In the genomic region with DNA sequence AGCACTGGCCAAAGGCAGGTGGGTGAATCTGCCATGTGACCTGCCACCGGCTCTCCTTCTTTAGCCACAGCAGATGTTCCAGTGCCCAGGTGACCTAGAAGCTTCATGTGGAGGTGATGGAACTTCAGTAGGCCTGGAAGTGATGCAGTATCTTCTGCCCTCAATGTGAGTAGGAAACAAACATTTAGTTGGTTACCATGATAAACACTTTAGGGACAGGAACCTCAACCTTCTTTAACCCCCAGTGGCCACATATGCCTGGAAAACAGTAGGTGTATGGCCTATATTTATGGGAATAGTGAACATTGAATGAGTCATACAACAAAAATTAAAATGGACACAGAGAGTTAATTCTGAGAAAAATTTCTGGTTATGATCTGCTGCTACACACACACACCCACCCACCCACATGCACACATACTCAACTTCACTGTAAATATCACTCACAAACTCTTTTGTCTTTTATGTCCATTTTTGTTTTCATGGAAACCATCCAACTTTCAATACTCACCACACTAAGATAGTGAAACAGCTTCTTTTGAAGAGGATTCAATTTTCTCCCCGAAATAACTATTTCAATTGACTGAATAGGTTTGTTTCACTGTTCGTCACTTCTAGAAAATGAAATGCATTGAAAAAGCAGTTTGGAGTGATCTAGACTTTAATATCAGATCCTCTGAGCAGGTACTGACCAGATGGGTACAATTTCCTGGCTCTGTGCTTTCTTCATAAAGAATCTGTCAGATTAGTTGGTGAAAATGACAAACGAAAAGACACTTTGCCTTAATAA, we compare ENCODE assay signal across 9 cellular contexts.
DNase-seq lines count a peak whose midpoint lies in the region; ATAC-seq and TF ChIP-seq lines count a peak whose summit lies in the region.
"Had no signal": no experiment of that assay in that cellular context is flagged by ENCODE, and none has a peak within 500 bp of the region (broad histone marks: within the 10 kb centered on the region; RNA-seq: fewer than 3 reads in every experiment).

No MANE protein-coding gene starts in this region.

- CTCF ChIA-PET in SK-N-SH (lab: Yijun Ruan, JAX), result no interaction called here
- CTCF ChIA-PET in CD4-positive, alpha-beta T cell (lab: Charles Lee), result no interaction called here

- H3K79me2 ChIP-seq in SK-N-SH (ENCODE audit: insufficient read depth), result peaks cover 37% of the 10 kb centered on the region

- no peak for TF ChIP-seq EP300 in SK-N-SH (IDR thresholded peaks at IDR 0.05; ENCODE audit: borderline replicate concordance in 1 of 2, low read depth in 1 of 2, low read length in 1 of 2)

- H4K20me1 ChIP-seq in SK-N-SH (ENCODE audit: insufficient read depth), result no peaks in the 10 kb centered on the region

- H3K9me2 ChIP-seq in SK-N-SH, result no peaks in the 10 kb centered on the region

- no peaks in the 10 kb centered on the region for H3K36me3 ChIP-seq in SK-N-SH (replicated peaks in 1 of 2; ENCODE audit: control insufficient read depth in 1 of 2, insufficient read depth in 2 of 2, low read length in 1 of 2)

- no peaks in the 10 kb centered on the region for H3K36me3 Mint-ChIP-seq in CD4-positive, alpha-beta T cell (ENCODE audit: low read depth)
- no peaks in the 10 kb centered on the region for H3K36me3 Mint-ChIP-seq in naive thymus-derived CD8-positive, alpha-beta T cell

- TF ChIP-seq RAD21 in SK-N-SH (IDR thresholded peaks at IDR 0.05; ENCODE audit: low read length), result no peak

- H3K4me3 Mint-ChIP-seq in CD4-positive, alpha-beta T cell, result no peak overlapping the region
- no peak overlapping the region for H3K4me3 Mint-ChIP-seq in naive thymus-derived CD8-positive, alpha-beta T cell

- H3K9ac ChIP-seq in SK-N-SH, result peak overlapping the region; percentile 8; the same call in 1 of the 2 replicates

- no peak overlapping the region for H2AFZ ChIP-seq in SK-N-SH (ENCODE audit: low read depth)

- peak overlapping the region; percentile 71 to 82 for H3K27ac ChIP-seq in SK-N-SH (ENCODE audit: low read depth in 2 of 2, low read length in 1 of 2)
- H3K27ac ChIP-seq in CD4-positive, alpha-beta T cell (ENCODE audit: low read depth, low read length), result no peak overlapping the region

- H3K27me3 ChIP-seq in SK-N-SH (ENCODE audit: insufficient read depth), result no peaks in the 10 kb centered on the region
- no peaks in the 10 kb centered on the region for H3K27me3 ChIP-seq in CD4-positive, alpha-beta T cell (ENCODE audit: control insufficient read depth, insufficient read depth, low read length)

- peaks cover 2% of the 10 kb centered on the region for H3K4me1 Mint-ChIP-seq in CD4-positive, alpha-beta T cell (ENCODE audit: low read depth)
- H3K4me1 Mint-ChIP-seq in naive thymus-derived CD8-positive, alpha-beta T cell, result peaks cover 4 to 10% (median 5%) of the 10 kb centered on the region in 4 donors

- H3K4me2 ChIP-seq in SK-N-SH, result peak overlapping the region; percentile 35; the same call in 1 of the 2 replicates

- peaks cover 22% of the 10 kb centered on the region for H3F3A ChIP-seq in SK-N-SH (replicated peaks; ENCODE audit: insufficient read depth)

- POLR2A ChIA-PET in SK-N-SH (lab: Yijun Ruan, JAX), result interaction anchor here (1.5 kb wide), 1 partner anchor 16 kb away, joined by 3 read pairs; no protein-coding TSS in a partner anchor
- POLR2A ChIA-PET in CD4-positive, alpha-beta T cell (lab: Charles Lee), result no interaction called here
- POLR2A ChIA-PET in naive thymus-derived CD8-positive, alpha-beta T cell (lab: Charles Lee), result no interaction called here

- no peak overlapping the region for H3K27ac Mint-ChIP-seq in CD4-positive, alpha-beta T cell
- H3K27ac Mint-ChIP-seq in naive thymus-derived CD8-positive, alpha-beta T cell, result no peak overlapping the region

- no peak overlapping the region for H3K4me3 ChIP-seq in SK-N-SH (ENCODE audit: low read depth in 2 of 2, low read length in 1 of 2)

- H3K9me3 Mint-ChIP-seq in CD4-positive, alpha-beta T cell, result no peaks in the 10 kb centered on the region
- H3K9me3 Mint-ChIP-seq in naive thymus-derived CD8-positive, alpha-beta T cell, result no peaks in the 10 kb centered on the region

- H3K27me3 Mint-ChIP-seq in CD4-positive, alpha-beta T cell, result peaks cover 9% of the 10 kb centered on the region
- H3K27me3 Mint-ChIP-seq in naive thymus-derived CD8-positive, alpha-beta T cell, result peaks cover 0 to 11% (median 4%) of the 10 kb centered on the region in 5 donors

- no peaks in the 10 kb centered on the region for H3K9me3 ChIP-seq in SK-N-SH
- H3K9me3 ChIP-seq in CD4-positive, alpha-beta T cell (ENCODE audit: control insufficient read depth, low read length), result no peaks in the 10 kb centered on the region

- ATAC-seq in GM19023 (IDR thresholded peaks at IDR 0.05; ENCODE audit: unreplicated experiment) (peak; percentile 51), HG02759 (IDR thresholded peaks at IDR 0.05; ENCODE audit: unreplicated experiment) (peak; percentile 60)
- no peak for ATAC-seq in CD4-positive, alpha-beta T cell (ENCODE audit: poor library complexity)
- no peak for ATAC-seq in naive thymus-derived CD8-positive, alpha-beta T cell

- no peak for TF ChIP-seq CTCF in SK-N-SH (IDR thresholded peaks at IDR 0.05)
- TF ChIP-seq CTCF in CD4-positive, alpha-beta T cell (IDR thresholded peaks at IDR 0.05), result no peak

- H3K4me1 ChIP-seq in SK-N-SH (ENCODE audit: control insufficient read depth in 1 of 2, insufficient read depth in 2 of 2, low read depth in 1 of 2, low read length in 1 of 2), result peaks cover 55 to 59% of the 10 kb centered on the region in 2 experiments; a peak in 3 of 4 replicates

- DNase-seq in SK-N-SH (no peak), renal cortical epithelial cell (ENCODE audit: low read depth) (peak; percentile 49), GM19240 (ENCODE audit: insufficient read length, low spot score) (no peak), DMS114 treated with DMSO at 0.1 percent for 48 hours (lab: John Stamatoyannopoulos, UW; ENCODE audit: unreplicated experiment) (no peak)
- DNase-seq in CD4-positive, alpha-beta T cell, result no peak
- no peak for DNase-seq in naive thymus-derived CD8-positive, alpha-beta T cell
- DNase-seq: anterior cingulate cortex had no signal

- intact Hi-C loops in CD4-positive, alpha-beta T cell (cut with DNase I, micrococcal nuclease), result no loop called here

- WGBS in SK-N-SH (ENCODE audit: low lambda C conversion rate), result 62% methylated on average over 4 of the region's 4 CpGs

TF ChIP-seq in SK-N-SH, 30 proteins besides CTCF, POLR2A, EP300 and RAD21 (continues in another document):
- TF ChIP-seq MXI1 (IDR thresholded peaks at IDR 0.05; ENCODE audit: low read depth, low read length) (no peak), SIN3A (IDR thresholded peaks at IDR 0.05; ENCODE audit: borderline replicate concordance, low read depth, low read length) (no peak), JUND (IDR thresholded peaks at IDR 0.05) (no peak), RCOR1 (IDR thresholded peaks at IDR 0.05; ENCODE audit: low read length) (no peak), TEAD4 (IDR thresholded peaks at IDR 0.05; ENCODE audit: borderline replicate concordance, insufficient read depth) (no peak), CHD2 (IDR thresholded peaks at IDR 0.05; ENCODE audit: low read length, partially characterized antibody) (no peak), GATA2 (CRISPR knock-in tag; IDR thresholded peaks at IDR 0.05) (no peak), TAF1 (IDR thresholded peaks at IDR 0.05; ENCODE audit: borderline replicate concordance, low read depth, low read length) (no peak), FOXM1 (IDR thresholded peaks at IDR 0.05; ENCODE audit: low read depth) (no peak), RXRA (IDR thresholded peaks at IDR 0.05; ENCODE audit: borderline replicate concordance, low read depth) (no peak)
- TF ChIP-seq, protein P1, sequence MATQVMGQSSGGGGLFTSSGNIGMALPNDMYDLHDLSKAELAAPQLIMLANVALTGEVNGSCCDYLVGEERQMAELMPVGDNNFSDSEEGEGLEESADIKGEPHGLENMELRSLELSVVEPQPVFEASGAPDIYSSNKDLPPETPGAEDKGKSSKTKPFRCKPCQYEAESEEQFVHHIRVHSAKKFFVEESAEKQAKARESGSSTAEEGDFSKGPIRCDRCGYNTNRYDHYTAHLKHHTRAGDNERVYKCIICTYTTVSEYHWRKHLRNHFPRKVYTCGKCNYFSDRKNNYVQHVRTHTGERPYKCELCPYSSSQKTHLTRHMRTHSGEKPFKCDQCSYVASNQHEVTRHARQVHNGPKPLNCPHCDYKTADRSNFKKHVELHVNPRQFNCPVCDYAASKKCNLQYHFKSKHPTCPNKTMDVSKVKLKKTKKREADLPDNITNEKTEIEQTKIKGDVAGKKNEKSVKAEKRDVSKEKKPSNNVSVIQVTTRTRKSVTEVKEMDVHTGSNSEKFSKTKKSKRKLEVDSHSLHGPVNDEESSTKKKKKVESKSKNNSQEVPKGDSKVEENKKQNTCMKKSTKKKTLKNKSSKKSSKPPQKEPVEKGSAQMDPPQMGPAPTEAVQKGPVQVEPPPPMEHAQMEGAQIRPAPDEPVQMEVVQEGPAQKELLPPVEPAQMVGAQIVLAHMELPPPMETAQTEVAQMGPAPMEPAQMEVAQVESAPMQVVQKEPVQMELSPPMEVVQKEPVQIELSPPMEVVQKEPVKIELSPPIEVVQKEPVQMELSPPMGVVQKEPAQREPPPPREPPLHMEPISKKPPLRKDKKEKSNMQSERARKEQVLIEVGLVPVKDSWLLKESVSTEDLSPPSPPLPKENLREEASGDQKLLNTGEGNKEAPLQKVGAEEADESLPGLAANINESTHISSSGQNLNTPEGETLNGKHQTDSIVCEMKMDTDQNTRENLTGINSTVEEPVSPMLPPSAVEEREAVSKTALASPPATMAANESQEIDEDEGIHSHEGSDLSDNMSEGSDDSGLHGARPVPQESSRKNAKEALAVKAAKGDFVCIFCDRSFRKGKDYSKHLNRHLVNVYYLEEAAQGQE (IDR thresholded peaks at IDR 0.05; ENCODE audit: low read depth, low read length), result no peak
- TF ChIP-seq, protein P2, sequence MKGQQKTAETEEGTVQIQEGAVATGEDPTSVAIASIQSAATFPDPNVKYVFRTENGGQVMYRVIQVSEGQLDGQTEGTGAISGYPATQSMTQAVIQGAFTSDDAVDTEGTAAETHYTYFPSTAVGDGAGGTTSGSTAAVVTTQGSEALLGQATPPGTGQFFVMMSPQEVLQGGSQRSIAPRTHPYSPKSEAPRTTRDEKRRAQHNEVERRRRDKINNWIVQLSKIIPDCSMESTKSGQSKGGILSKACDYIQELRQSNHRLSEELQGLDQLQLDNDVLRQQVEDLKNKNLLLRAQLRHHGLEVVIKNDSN (IDR thresholded peaks at IDR 0.05; ENCODE audit: borderline replicate concordance, low read depth), result no peak
- TF ChIP-seq, protein P3, sequence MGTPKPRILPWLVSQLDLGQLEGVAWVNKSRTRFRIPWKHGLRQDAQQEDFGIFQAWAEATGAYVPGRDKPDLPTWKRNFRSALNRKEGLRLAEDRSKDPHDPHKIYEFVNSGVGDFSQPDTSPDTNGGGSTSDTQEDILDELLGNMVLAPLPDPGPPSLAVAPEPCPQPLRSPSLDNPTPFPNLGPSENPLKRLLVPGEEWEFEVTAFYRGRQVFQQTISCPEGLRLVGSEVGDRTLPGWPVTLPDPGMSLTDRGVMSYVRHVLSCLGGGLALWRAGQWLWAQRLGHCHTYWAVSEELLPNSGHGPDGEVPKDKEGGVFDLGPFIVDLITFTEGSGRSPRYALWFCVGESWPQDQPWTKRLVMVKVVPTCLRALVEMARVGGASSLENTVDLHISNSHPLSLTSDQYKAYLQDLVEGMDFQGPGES (IDR thresholded peaks at IDR 0.05; ENCODE audit: low read depth, low read length), result no peak

Comparison
In these comparisons a context has a peak if more than half of its experiments do, and no peak if none do; other contexts are left out.
1. ATAC-seq: peak in GM19023 (single experiment) and HG02759 (single experiment); none in CD4-positive, alpha-beta T cell (single experiment) and naive thymus-derived CD8-positive, alpha-beta T cell (0 of 2).